ENCODE assay signal across 1 cellular context in genomic region chr6:12278915-12279314, GRCh38.
TF ChIP-seq lines count a peak whose summit lies in the region.

No MANE protein-coding gene starts in this region.

TF ChIP-seq in GM23338, 12 proteins besides CTCF, POLR2A, EP300 and RAD21 (continued from another document):
- no peak for TF ChIP-seq REST (IDR thresholded peaks at IDR 0.05; ENCODE audit: unreplicated experiment)
- no peak for TF ChIP-seq POLR2AphosphoS5 (IDR thresholded peaks at IDR 0.05; ENCODE audit: low read depth)
- TF ChIP-seq ETS1 (IDR thresholded peaks at IDR 0.05): no peak
- no peak for TF ChIP-seq JUNB (IDR thresholded peaks at IDR 0.05; ENCODE audit: unreplicated experiment)
- TF ChIP-seq EZH2phosphoT487 (IDR thresholded peaks at IDR 0.05; ENCODE audit: unreplicated experiment): no peak
- no peak for TF ChIP-seq ZNF114 (CRISPR knock-in tag; IDR thresholded peaks at IDR 0.05)
